In the genomic region with DNA sequence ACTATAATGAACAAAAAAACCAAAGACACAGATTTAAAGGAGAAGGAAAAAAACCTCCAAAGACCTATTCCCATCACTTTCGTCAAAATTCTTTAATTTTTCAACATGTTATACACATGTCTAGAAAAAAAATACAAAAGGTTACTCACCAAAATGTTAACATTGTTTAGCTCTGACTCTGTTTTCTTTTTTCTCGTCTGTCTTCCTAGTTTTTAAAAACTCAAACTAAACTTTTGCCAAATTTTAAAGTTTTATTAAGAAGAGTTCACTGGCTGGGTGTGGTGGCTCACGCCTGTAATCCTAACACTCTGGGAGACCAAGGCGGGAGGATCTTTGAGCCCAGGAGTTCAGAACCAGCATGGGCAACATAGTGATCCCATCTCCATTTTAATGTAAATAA, we compare ENCODE assay signal across 29 cellular contexts.
"Had no signal": no experiment of that assay in that cellular context is flagged by ENCODE, and none has a peak within 500 bp of the region (broad histone marks: within the 10 kb centered on the region; RNA-seq: fewer than 3 reads in every experiment).

No MANE protein-coding gene starts in this region.

- H3K27me3 Mint-ChIP-seq: naive thymus-derived CD8-positive, alpha-beta T cell; stimulated activated naive B cell treated with anti-CD40 and anti-IgM and Interleukin-4, amounts not matched to agents 10 μg/mL and 1 μg/mL and 100 μg/mL, for 72 hours; type B pancreatic cell had no signal

- FAIRE-seq: islet of Langerhans, kidney, pancreas had no signal

- H3K4me3 ChIP-seq: left lung, lower lobe of right lung, neural progenitor cell, pancreas, prostate gland, skin epidermis, tibial nerve, vagina had no signal

- H3K4me3 Mint-ChIP-seq: immature natural killer cell; naive thymus-derived CD8-positive, alpha-beta T cell; nephron; neural progenitor cell; stimulated activated naive B cell treated with anti-CD40 and anti-IgM and Interleukin-4, amounts not matched to agents 10 μg/mL and 1 μg/mL and 100 μg/mL, for 72 hours; type B pancreatic cell had no signal

- H3K4me1 Mint-ChIP-seq: immature natural killer cell; nephron; neural progenitor cell; stimulated activated naive B cell treated with anti-CD40 and anti-IgM and Interleukin-4, amounts not matched to agents 10 μg/mL and 1 μg/mL and 100 μg/mL, for 72 hours had no signal

- H3K9me3 Mint-ChIP-seq: immature natural killer cell; naive thymus-derived CD8-positive, alpha-beta T cell; nephron; neural progenitor cell; stimulated activated naive B cell treated with anti-CD40 and anti-IgM and Interleukin-4, amounts not matched to agents 10 μg/mL and 1 μg/mL and 100 μg/mL, for 72 hours; type B pancreatic cell had no signal

- H3K27ac Mint-ChIP-seq: immature natural killer cell; nephron; neural progenitor cell; stimulated activated naive B cell treated with anti-CD40 and anti-IgM and Interleukin-4, amounts not matched to agents 10 μg/mL and 1 μg/mL and 100 μg/mL, for 72 hours; type B pancreatic cell had no signal

- H3K27me3 ChIP-seq: left lung, neural progenitor cell, pancreas, tibial nerve, vagina had no signal

- ATAC-seq: left lung; lower lobe of right lung; naive thymus-derived CD8-positive, alpha-beta T cell; pancreas; right cardiac atrium; sciatic nerve; stimulated activated naive B cell treated with anti-CD40 and anti-IgM and Interleukin-4, amounts not matched to agents 10 μg/mL and 1 μg/mL and 100 μg/mL, for 72 hours; stimulated activated naive CD8-positive, alpha-beta T cell treated with anti-CD3 and anti-CD28 coated beads, Interleukin-15, Interleukin-2, amounts not matched to agents 100 U/mL and 50 U/mL, for 24 hours had no signal

- H3K9me3 ChIP-seq: left lung, lower lobe of right lung, pancreas, prostate gland, tibial nerve, vagina had no signal

- H3K27ac ChIP-seq: left lung, lower lobe of right lung, neural progenitor cell, pancreas, prostate gland, skin epidermis, tibial nerve, vagina had no signal

- DNase-seq: hypothalamus; immature natural killer cell; kidney; left colon; left lung; lower lobe of right lung; mammary epithelial cell; mesenchymal stem cell; naive thymus-derived CD8-positive, alpha-beta T cell; pancreas; posterior cingulate gyrus; retina; right cardiac atrium; stimulated activated CD4-positive, alpha-beta T cell treated with anti-CD3 and anti-CD28 coated beads, Interleukin-12 subunit alpha, Interleukin-12 subunit beta, amount 100 ng/mL, for 4 hours; stimulated activated CD4-positive, alpha-beta T cell treated with anti-CD3 and anti-CD28 coated beads, Interleukin-15, amount 100 ng/mL, for 24 hours; stimulated activated CD4-positive, alpha-beta T cell treated with anti-CD3 and anti-CD28 coated beads, Interleukin-2, amount 100 ng/mL, for 24 hours; stimulated activated CD4-positive, alpha-beta T cell treated with anti-CD3 and anti-CD28 coated beads, Interleukin-4, amount 100 ng/mL, for 1 hour; stimulated activated naive B cell treated with anti-CD40 and anti-IgM and Interleukin-4, amounts not matched to agents 10 μg/mL and 1 μg/mL and 100 μg/mL, for 72 hours; stimulated activated naive CD8-positive, alpha-beta T cell treated with anti-CD3 and anti-CD28 coated beads, Interleukin-15, Interleukin-2, amounts not matched to agents 100 U/mL and 50 U/mL, for 24 hours; substantia nigra had no signal

- H3K4me1 ChIP-seq: left lung, lower lobe of right lung, neural progenitor cell, pancreas, prostate gland, tibial nerve, vagina had no signal

- H3K36me3 ChIP-seq: prostate gland had no signal
